In the genomic region with DNA sequence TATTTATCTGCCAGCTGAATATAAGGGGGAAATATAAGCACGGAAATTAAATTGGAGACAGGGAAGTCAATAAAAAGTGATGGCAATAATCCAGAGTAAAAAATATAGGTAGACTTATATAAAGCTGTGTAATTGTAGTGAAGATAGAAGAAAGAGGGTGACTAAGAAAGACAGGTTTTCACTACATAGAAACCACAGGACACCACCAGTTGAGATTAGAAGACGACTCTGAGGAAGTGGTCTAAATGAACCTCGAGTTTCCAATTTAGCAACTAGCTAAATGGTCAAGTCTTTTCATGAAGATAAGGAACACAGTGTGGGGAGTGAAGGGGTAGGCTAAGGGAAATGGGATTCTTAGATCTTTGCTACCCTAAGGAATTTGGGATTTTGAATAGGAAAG, we compare ENCODE assay signal across 24 cellular contexts.
"Had no signal": no experiment of that assay in that cellular context is flagged by ENCODE, and none has a peak within 500 bp of the region (broad histone marks: within the 10 kb centered on the region; RNA-seq: fewer than 3 reads in every experiment).

No MANE protein-coding gene starts in this region.

- H3K36me3 ChIP-seq: left ventricle myocardium inferior, ovary, right atrium auricular region, right lobe of liver, thyroid gland, transverse colon, upper lobe of left lung, vagina had no signal

- H3K4me1 ChIP-seq: left ventricle myocardium inferior, right atrium auricular region, right lobe of liver, testis, upper lobe of left lung, vagina had no signal

- H3K27ac ChIP-seq: left ventricle myocardium inferior, ovary, right atrium auricular region, right lobe of liver, testis, thyroid gland, transverse colon, upper lobe of left lung, vagina had no signal

- H3K4me3 ChIP-seq: left ventricle myocardium inferior, lung, mucosa of descending colon, ovary, right atrium auricular region, right lobe of liver, smooth muscle cell, testis, thyroid gland, transverse colon, upper lobe of left lung, vagina had no signal

- ATAC-seq: mucosa of descending colon; naive thymus-derived CD4-positive, alpha-beta T cell; natural killer cell treated with Interleukin-12 subunit alpha and Interleukin-12 subunit beta and Interleukin-15 and Interleukin-18, amount 100 ng/mL, for 72 hours; right lobe of liver; stimulated activated memory B cell treated with anti-CD40 and anti-IgM and Interleukin-4, amounts not matched to agents 10 μg/mL and 1 μg/mL and 100 μg/mL, for 72 hours; stimulated activated naive CD8-positive, alpha-beta T cell treated with anti-CD3 and anti-CD28 coated beads, Interleukin-15, amount 100 ng/mL, for 72 hours had no signal

- DNase-seq: islet precursor cell; left ventricle myocardium inferior; midbrain; mucosa of descending colon; naive thymus-derived CD4-positive, alpha-beta T cell; ovary; right lobe of liver; stimulated activated CD4-positive, alpha-beta T cell treated with anti-CD3 and anti-CD28 coated beads, Interleukin-1b, Interleukin-23, amount 100 ng/mL, for 48 hours; stimulated activated CD4-positive, alpha-beta T cell treated with anti-CD3 and anti-CD28 coated beads, Interleukin-2, amount 100 ng/mL, for 48 hours; stimulated activated CD4-positive, alpha-beta T cell treated with anti-CD3 and anti-CD28 coated beads, Interleukin-4, amount 100 ng/mL, for 4 hours; stimulated activated CD8-positive, alpha-beta memory T cell treated with anti-CD3 and anti-CD28 coated beads, Interleukin-4, amount 100 ng/mL, for 48 hours; stimulated activated naive CD4-positive, alpha-beta T cell treated with Interleukin-2 at 50 U/mL for 16 hours; stimulated activated naive CD8-positive, alpha-beta T cell treated with anti-CD3 and anti-CD28 coated beads, Interleukin-15, amount 100 ng/mL, for 72 hours; substantia nigra; testis; thyroid gland; transverse colon; upper lobe of left lung had no signal

- H3K4me2 ChIP-seq: smooth muscle cell had no signal

- H3K27me3 ChIP-seq: ovary, right atrium auricular region, right lobe of liver, testis, thyroid gland, transverse colon, upper lobe of left lung, vagina had no signal
